ENCODE assay signal across 1 cellular context in the genomic region with DNA sequence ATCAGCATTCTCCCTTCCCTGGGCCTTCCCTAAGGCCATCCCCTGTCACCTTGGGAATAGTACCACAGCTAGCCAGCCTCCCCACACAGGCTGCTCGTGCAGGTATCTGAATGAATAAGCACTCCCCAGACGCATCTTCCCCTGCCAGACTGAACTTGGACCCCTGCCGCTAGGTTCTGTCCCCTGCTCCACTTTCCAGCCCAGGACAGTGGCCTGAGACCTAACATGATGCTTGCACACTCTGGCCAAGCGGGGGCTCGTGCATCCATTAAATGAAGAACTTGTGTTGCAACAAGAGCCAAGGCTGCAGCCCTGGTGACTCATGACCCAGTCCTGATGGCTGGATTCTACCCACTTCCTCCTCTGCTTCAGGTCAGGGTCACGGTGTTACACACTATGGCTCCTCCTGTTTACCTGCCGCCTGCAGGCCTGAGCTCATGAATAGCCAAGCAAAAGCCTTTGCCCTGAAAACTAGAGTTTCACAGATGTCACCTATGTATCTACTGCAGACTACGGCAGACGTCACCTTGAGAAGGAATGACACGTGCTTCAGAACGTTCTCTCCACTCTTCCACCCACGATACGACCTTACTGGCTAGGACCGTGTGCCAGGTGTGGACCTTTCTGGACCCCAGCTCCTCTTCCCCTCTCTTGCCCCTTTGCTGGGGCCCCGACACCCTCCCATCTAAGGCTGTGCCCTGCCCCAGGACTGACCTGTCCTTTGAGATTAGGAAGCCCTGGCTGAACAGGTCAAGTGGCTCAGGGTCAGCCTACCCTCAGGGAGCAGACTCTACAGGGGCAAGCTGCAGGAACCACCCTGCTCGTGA.
TF ChIP-seq lines count a peak whose summit lies in the region.

No MANE protein-coding gene starts in this region.

TF ChIP-seq in K562, 482 proteins besides CTCF, POLR2A, EP300 and RAD21 (continued from another document):
- TF ChIP-seq, protein P1, sequence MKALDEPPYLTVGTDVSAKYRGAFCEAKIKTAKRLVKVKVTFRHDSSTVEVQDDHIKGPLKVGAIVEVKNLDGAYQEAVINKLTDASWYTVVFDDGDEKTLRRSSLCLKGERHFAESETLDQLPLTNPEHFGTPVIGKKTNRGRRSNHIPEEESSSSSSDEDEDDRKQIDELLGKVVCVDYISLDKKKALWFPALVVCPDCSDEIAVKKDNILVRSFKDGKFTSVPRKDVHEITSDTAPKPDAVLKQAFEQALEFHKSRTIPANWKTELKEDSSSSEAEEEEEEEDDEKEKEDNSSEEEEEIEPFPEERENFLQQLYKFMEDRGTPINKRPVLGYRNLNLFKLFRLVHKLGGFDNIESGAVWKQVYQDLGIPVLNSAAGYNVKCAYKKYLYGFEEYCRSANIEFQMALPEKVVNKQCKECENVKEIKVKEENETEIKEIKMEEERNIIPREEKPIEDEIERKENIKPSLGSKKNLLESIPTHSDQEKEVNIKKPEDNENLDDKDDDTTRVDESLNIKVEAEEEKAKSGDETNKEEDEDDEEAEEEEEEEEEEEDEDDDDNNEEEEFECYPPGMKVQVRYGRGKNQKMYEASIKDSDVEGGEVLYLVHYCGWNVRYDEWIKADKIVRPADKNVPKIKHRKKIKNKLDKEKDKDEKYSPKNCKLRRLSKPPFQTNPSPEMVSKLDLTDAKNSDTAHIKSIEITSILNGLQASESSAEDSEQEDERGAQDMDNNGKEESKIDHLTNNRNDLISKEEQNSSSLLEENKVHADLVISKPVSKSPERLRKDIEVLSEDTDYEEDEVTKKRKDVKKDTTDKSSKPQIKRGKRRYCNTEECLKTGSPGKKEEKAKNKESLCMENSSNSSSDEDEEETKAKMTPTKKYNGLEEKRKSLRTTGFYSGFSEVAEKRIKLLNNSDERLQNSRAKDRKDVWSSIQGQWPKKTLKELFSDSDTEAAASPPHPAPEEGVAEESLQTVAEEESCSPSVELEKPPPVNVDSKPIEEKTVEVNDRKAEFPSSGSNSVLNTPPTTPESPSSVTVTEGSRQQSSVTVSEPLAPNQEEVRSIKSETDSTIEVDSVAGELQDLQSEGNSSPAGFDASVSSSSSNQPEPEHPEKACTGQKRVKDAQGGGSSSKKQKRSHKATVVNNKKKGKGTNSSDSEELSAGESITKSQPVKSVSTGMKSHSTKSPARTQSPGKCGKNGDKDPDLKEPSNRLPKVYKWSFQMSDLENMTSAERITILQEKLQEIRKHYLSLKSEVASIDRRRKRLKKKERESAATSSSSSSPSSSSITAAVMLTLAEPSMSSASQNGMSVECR (CRISPR knock-in tag; IDR thresholded peaks at IDR 0.05): no peak
- peak; percentile 57; the same call in 1 of the 2 replicates for TF ChIP-seq ESRRA (IDR thresholded peaks at IDR 0.05; ENCODE audit: borderline replicate concordance, low read depth)
- 0 out of 2 replicates have a peak, but pooled peaks have one; percentile 13 for TF ChIP-seq USF1 (CRISPR knock-in tag; IDR thresholded peaks at IDR 0.05)
- no peak for TF ChIP-seq ZMIZ1 (IDR thresholded peaks at IDR 0.05; ENCODE audit: low read depth in 2 of 2, low read length in 2 of 2)
- TF ChIP-seq FOXP1 (CRISPR knock-in tag; IDR thresholded peaks at IDR 0.05): no peak
- peak; percentile 80; the same call in 1 of the 2 replicates for TF ChIP-seq NR2C2 (CRISPR knock-in tag; IDR thresholded peaks at IDR 0.05)
- TF ChIP-seq NR2C2 (tag; IDR thresholded peaks at IDR 0.05): peak; percentile 80
- TF ChIP-seq SRF (CRISPR knock-in tag; IDR thresholded peaks at IDR 0.05): no peak
- no peak for TF ChIP-seq SMARCA5 (IDR thresholded peaks at IDR 0.05)
- TF ChIP-seq CEBPB (tag; IDR thresholded peaks at IDR 0.05): peak; percentile 91
- TF ChIP-seq, protein P2, sequence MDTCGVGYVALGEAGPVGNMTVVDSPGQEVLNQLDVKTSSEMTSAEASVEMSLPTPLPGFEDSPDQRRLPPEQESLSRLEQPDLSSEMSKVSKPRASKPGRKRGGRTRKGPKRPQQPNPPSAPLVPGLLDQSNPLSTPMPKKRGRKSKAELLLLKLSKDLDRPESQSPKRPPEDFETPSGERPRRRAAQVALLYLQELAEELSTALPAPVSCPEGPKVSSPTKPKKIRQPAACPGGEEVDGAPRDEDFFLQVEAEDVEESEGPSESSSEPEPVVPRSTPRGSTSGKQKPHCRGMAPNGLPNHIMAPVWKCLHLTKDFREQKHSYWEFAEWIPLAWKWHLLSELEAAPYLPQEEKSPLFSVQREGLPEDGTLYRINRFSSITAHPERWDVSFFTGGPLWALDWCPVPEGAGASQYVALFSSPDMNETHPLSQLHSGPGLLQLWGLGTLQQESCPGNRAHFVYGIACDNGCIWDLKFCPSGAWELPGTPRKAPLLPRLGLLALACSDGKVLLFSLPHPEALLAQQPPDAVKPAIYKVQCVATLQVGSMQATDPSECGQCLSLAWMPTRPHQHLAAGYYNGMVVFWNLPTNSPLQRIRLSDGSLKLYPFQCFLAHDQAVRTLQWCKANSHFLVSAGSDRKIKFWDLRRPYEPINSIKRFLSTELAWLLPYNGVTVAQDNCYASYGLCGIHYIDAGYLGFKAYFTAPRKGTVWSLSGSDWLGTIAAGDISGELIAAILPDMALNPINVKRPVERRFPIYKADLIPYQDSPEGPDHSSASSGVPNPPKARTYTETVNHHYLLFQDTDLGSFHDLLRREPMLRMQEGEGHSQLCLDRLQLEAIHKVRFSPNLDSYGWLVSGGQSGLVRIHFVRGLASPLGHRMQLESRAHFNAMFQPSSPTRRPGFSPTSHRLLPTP (IDR thresholded peaks at IDR 0.05; ENCODE audit: borderline replicate concordance, extremely low read depth, insufficient read length): no peak
- TF ChIP-seq, protein P3, sequence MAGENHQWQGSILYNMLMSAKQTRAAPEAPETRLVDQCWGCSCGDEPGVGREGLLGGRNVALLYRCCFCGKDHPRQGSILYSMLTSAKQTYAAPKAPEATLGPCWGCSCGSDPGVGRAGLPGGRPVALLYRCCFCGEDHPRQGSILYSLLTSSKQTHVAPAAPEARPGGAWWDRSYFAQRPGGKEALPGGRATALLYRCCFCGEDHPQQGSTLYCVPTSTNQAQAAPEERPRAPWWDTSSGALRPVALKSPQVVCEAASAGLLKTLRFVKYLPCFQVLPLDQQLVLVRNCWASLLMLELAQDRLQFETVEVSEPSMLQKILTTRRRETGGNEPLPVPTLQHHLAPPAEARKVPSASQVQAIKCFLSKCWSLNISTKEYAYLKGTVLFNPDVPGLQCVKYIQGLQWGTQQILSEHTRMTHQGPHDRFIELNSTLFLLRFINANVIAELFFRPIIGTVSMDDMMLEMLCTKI (IDR thresholded peaks at IDR 0.05; ENCODE audit: partially characterized antibody): no peak
- TF ChIP-seq PHB (CRISPR knock-in tag; IDR thresholded peaks at IDR 0.05): no peak
- TF ChIP-seq NRF1 (conservative IDR thresholded peaks at IDR 0.05 in 1 of 2, IDR thresholded peaks at IDR 0.05 in 1 of 2): 0 out of 4 replicates have a peak, but pooled peaks of 1 of the 2 experiments have one; percentile 10
- TF ChIP-seq, protein P4, sequence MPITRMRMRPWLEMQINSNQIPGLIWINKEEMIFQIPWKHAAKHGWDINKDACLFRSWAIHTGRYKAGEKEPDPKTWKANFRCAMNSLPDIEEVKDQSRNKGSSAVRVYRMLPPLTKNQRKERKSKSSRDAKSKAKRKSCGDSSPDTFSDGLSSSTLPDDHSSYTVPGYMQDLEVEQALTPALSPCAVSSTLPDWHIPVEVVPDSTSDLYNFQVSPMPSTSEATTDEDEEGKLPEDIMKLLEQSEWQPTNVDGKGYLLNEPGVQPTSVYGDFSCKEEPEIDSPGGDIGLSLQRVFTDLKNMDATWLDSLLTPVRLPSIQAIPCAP (CRISPR knock-in tag; IDR thresholded peaks at IDR 0.05; ENCODE audit: borderline replicate concordance): no peak
- TF ChIP-seq, protein P5, sequence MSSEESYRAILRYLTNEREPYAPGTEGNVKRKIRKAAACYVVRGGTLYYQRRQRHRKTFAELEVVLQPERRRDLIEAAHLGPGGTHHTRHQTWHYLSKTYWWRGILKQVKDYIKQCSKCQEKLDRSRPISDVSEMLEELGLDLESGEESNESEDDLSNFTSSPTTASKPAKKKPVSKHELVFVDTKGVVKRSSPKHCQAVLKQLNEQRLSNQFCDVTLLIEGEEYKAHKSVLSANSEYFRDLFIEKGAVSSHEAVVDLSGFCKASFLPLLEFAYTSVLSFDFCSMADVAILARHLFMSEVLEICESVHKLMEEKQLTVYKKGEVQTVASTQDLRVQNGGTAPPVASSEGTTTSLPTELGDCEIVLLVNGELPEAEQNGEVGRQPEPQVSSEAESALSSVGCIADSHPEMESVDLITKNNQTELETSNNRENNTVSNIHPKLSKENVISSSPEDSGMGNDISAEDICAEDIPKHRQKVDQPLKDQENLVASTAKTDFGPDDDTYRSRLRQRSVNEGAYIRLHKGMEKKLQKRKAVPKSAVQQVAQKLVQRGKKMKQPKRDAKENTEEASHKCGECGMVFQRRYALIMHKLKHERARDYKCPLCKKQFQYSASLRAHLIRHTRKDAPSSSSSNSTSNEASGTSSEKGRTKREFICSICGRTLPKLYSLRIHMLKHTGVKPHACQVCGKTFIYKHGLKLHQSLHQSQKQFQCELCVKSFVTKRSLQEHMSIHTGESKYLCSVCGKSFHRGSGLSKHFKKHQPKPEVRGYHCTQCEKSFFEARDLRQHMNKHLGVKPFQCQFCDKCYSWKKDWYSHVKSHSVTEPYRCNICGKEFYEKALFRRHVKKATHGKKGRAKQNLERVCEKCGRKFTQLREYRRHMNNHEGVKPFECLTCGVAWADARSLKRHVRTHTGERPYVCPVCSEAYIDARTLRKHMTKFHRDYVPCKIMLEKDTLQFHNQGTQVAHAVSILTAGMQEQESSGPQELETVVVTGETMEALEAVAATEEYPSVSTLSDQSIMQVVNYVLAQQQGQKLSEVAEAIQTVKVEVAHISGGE (CRISPR knock-in tag; IDR thresholded peaks at IDR 0.05): peak in 1 of 3 experiments; percentile 54; a peak in 1 of 6 replicates
- peak; percentile 90 for TF ChIP-seq CEBPG (CRISPR knock-in tag; IDR thresholded peaks at IDR 0.05)
- TF ChIP-seq CEBPG (tag; conservative IDR thresholded peaks at IDR 0.05 in 1 of 2, IDR thresholded peaks at IDR 0.05 in 1 of 2): peak; percentile 49 to 65; a peak in 3 of 4 replicates
